Comparison of ENCODE assay signal across 9 cellular contexts in genomic region chr18:50298443-50299284, GRCh38. TPM values are rescaled to one million over a fixed set of nuclear protein-coding genes. Genes with fewer than 3 reads are reported as not detected.
A peak's percentile ranks its signal among the peaks of the same experiment; 100 is the strongest.
DNase-seq lines count a peak whose midpoint lies in the region; ATAC-seq, FAIRE-seq and TF ChIP-seq lines count a peak whose summit lies in the region.
"Had no signal": no experiment of that assay in that cellular context is flagged by ENCODE, and none has a peak within 500 bp of the region (broad histone marks: within the 10 kb centered on the region; RNA-seq: fewer than 3 reads in every experiment).

No MANE protein-coding gene starts in this region.

- H3K4me1 ChIP-seq in right lobe of liver (no peaks in the 10 kb centered on the region), HepG2 (ENCODE audit: insufficient read depth, low read length) (no peaks in the 10 kb centered on the region), vagina (peaks cover 9% of the 10 kb centered on the region), OCI-LY7 (ENCODE audit: insufficient read depth, low read length, poor library complexity, severe bottlenecking) (peaks cover 10% of the 10 kb centered on the region)

- intact Hi-C loops in right lobe of liver (cut with DNase I) (no loop called here), HepG2 (cut with micrococcal nuclease; ENCODE audit: unreplicated experiment) (no loop called here), vagina (cut with DNase I) (no loop called here), OCI-LY7 (cut with micrococcal nuclease; ENCODE audit: unreplicated experiment) (no loop called here)

- H3K9me3 ChIP-seq in right lobe of liver (no peaks in the 10 kb centered on the region), HepG2 (ENCODE audit: low read length) (no peaks in the 10 kb centered on the region), vagina (no peaks in the 10 kb centered on the region), OCI-LY7 (ENCODE audit: low read length) (no peaks in the 10 kb centered on the region)

- no peaks in the 10 kb centered on the region for H3K36me3 Mint-ChIP-seq in memory B cell

- FAIRE-seq in HepG2 (lab: Jason Lieb, UNC), result no peak

- H2AFZ ChIP-seq in HepG2 (ENCODE audit: low read length), result no peak overlapping the region
- H2AFZ ChIP-seq in OCI-LY7 (ENCODE audit: low read length), result no peak overlapping the region

- H3K4me3 Mint-ChIP-seq in memory B cell, result peak overlapping the region; percentile 82

- TF ChIP-seq EP300 in HepG2 (IDR thresholded peaks at IDR 0.05; ENCODE audit: low read depth in 2 of 2, low read length in 2 of 2) (no peak), HepG2 (CRISPR knock-in tag; IDR thresholded peaks at IDR 0.05; ENCODE audit: borderline replicate concordance) (no peak)

- H3K27me3 Mint-ChIP-seq in memory B cell, result peaks cover 3% of the 10 kb centered on the region

- H4K20me1 ChIP-seq in HepG2 (ENCODE audit: insufficient read depth, low read length) (no peaks in the 10 kb centered on the region), OCI-LY7 (ENCODE audit: insufficient read depth, low read length) (no peaks in the 10 kb centered on the region)

- H3K27me3 ChIP-seq in right lobe of liver (no peaks in the 10 kb centered on the region), HepG2 (ENCODE audit: control insufficient read depth in 1 of 2, insufficient read depth in 2 of 2, low read length in 2 of 2) (peaks cover 2 to 11% of the 10 kb centered on the region in 2 experiments; a peak in 3 of 5 replicates), brain microvascular endothelial cell (replicated peaks) (peaks cover 2% of the 10 kb centered on the region), vagina (peaks cover 8% of the 10 kb centered on the region)

- H3K9me2 ChIP-seq in OCI-LY7 (ENCODE audit: insufficient read depth, low read length), result no peaks in the 10 kb centered on the region

- POLR2A ChIA-PET in HepG2 (lab: Yijun Ruan, JAX) (no interaction called here), OCI-LY7 (lab: Charles Lee) (no interaction called here)

- TF ChIP-seq CTCF in right lobe of liver (IDR thresholded peaks at IDR 0.05) (no peak), HepG2 (CRISPR knock-in tag; IDR thresholded peaks at IDR 0.05) (no peak), brain microvascular endothelial cell (IDR thresholded peaks at IDR 0.05; ENCODE audit: low read depth, low read length, missing control alignments) (no peak), vagina (IDR thresholded peaks at IDR 0.05) (no peak), OCI-LY7 (conservative IDR thresholded peaks at IDR 0.05; ENCODE audit: low read length) (no peak)

- TF ChIP-seq POLR2A in right lobe of liver (IDR thresholded peaks at IDR 0.05) (no peak), HepG2 (IDR thresholded peaks at IDR 0.05; ENCODE audit: insufficient read depth in 1 of 2, low read depth in 2 of 2, low read length in 2 of 2) (no peak), vagina (IDR thresholded peaks at IDR 0.05) (no peak), erythroblast (IDR thresholded peaks at IDR 0.05; ENCODE audit: low read length) (no peak)

- 83% methylated on average over 6 of the region's 49 CpGs for WGBS in right lobe of liver (ENCODE audit: insufficient coverage, low coverage, low lambda C conversion rate, missing lambda C conversion rate)
- 65% methylated on average over 12 of the region's 49 CpGs for WGBS in HepG2 (ENCODE audit: low lambda C conversion rate)

- H3K9ac ChIP-seq in HepG2 (ENCODE audit: insufficient read depth, low read depth, low read length), result no peak overlapping the region

- in situ Hi-C loops in HepG2 (cut with HindIII; ENCODE audit: extremely low pct_ligation_motif_present, low pct_unique_long_range_greater_than_20kb), result no loop called here
- in situ Hi-C loops in brain microvascular endothelial cell (cut with HindIII; ENCODE audit: low pct_ligation_motif_present, low sequenced_read_pairs), result no loop called here

- H3K4me3 ChIP-seq in right lobe of liver (peak overlapping the region; percentile 31 to 49 (median 45)), HepG2 (replicated peaks in 1 of 3; ENCODE audit: insufficient read depth in 1 of 3, low read depth in 2 of 3, low read length in 3 of 3) (no peak overlapping the region), brain microvascular endothelial cell (ENCODE audit: low read depth, low read length) (peak overlapping the region; percentile 60), vagina (peak overlapping the region; percentile 41 to 47), OCI-LY7 (ENCODE audit: low read depth, low read length, poor library complexity, severe bottlenecking) (no peak overlapping the region)

- TF ChIP-seq RAD21 in HepG2 (CRISPR knock-in tag; IDR thresholded peaks at IDR 0.05), result no peak

- peaks cover 9% of the 10 kb centered on the region for H3K4me1 Mint-ChIP-seq in memory B cell

- no peak overlapping the region for H3K27ac Mint-ChIP-seq in memory B cell

- H3K4me2 ChIP-seq in HepG2 (ENCODE audit: low read depth, low read length) (no peak overlapping the region), OCI-LY7 (ENCODE audit: low read length) (no peak overlapping the region)

- CTCF ChIA-PET in HepG2 (lab: Yijun Ruan, JAX; ENCODE audit: low intra/inter-chr PET ratio, low total read pairs), result no interaction called here
- CTCF ChIA-PET in OCI-LY7 (lab: Charles Lee; ENCODE audit: unreplicated experiment), result no interaction called here

- no peak overlapping the region for H3K27ac ChIP-seq in right lobe of liver
- H3K27ac ChIP-seq in HepG2 (ENCODE audit: extremely low read length, insufficient read depth, low read length), result no peak overlapping the region
- no peak overlapping the region for H3K27ac ChIP-seq in brain microvascular endothelial cell
- no peak overlapping the region for H3K27ac ChIP-seq in vagina
- H3K27ac ChIP-seq in OCI-LY7 (ENCODE audit: low read depth, low read length, poor library complexity, severe bottlenecking), result no peak overlapping the region

- BruUV-seq in HepG2 (replicated peaks; lab: Mats Ljungman, UMichigan) (no TSS peak), OCI-LY7 (replicated peaks; lab: Mats Ljungman, UMichigan) (no TSS peak)

- ATAC-seq in right lobe of liver (peak in 2 of 4 donors; percentile 3 to 16), HepG2 (no peak), memory B cell (ENCODE audit: low read depth) (no peak)

- H3K79me2 ChIP-seq in HepG2 (ENCODE audit: insufficient read depth, low read length), result no peaks in the 10 kb centered on the region
- H3K79me2 ChIP-seq in OCI-LY7 (ENCODE audit: insufficient read depth, low read depth, low read length), result no peaks in the 10 kb centered on the region

- DNase-seq in right lobe of liver (peak in 1 of 3 donors; percentile 22), HepG2 (ENCODE audit: low spot score) (no peak), brain microvascular endothelial cell (no peak), memory B cell (ENCODE audit: low spot score in 2 of 2) (no peak), vagina (ENCODE audit: extremely low spot score in 2 of 2) (no peak), OCI-LY7 (ENCODE audit: low spot score) (no peak), erythroblast (lab: John Stamatoyannopoulos, UW) (no peak), RKO (ENCODE audit: low spot score) (no peak)
- DNase-seq: DND-41 had no signal

- H3K36me3 ChIP-seq in right lobe of liver, result no peaks in the 10 kb centered on the region
- H3K36me3 ChIP-seq in HepG2 (replicated peaks in 1 of 2; ENCODE audit: control insufficient read depth in 1 of 2, insufficient read depth in 2 of 2, low read length in 2 of 2), result no peaks in the 10 kb centered on the region
- H3K36me3 ChIP-seq in brain microvascular endothelial cell (replicated peaks), result no peaks in the 10 kb centered on the region
- no peaks in the 10 kb centered on the region for H3K36me3 ChIP-seq in vagina
- H3K36me3 ChIP-seq in OCI-LY7 (ENCODE audit: insufficient read depth, low read length), result no peaks in the 10 kb centered on the region

- H3K9me3 Mint-ChIP-seq in memory B cell, result peaks cover 2% of the 10 kb centered on the region

RNA-seq across cellular contexts. Expression of gene CXXC1, which starts 11.2 kb away (rescaled TPM):
- total RNA-seq in right lobe of liver (10 to 100 TPM; 16.4 to 34.9 (median 26.1) TPM), HepG2 (2016; rRNA removed; fragmentation: Illumina TruSeq; extraction: Trizol) (29.8 and 32.9 TPM in 2 replicates), vagina (78.6 TPM), OCI-LY7 (2022) (79.1 and 97.4 TPM in 2 replicates)
- 5.2 and 6.1 TPM in 2 replicates for total RNA-seq in HepG2 (2016; cell fraction: cytosol; rRNA removed; fragmentation: Illumina TruSeq; extraction: Trizol; ENCODE audit: low read depth)
- 27.2 and 40.8 TPM in 2 replicates for total RNA-seq in HepG2 (2016; cell fraction: insoluble cytoplasmic fraction; rRNA removed; fragmentation: Illumina TruSeq; extraction: Trizol)
- total RNA-seq in HepG2 (2016; cell fraction: membrane; rRNA removed; fragmentation: Illumina TruSeq; extraction: Trizol), result 16.4 and 17.8 TPM in 2 replicates
- 26.0 and 29.7 TPM in 2 replicates for total RNA-seq in HepG2 (2016; cell fraction: nucleus; rRNA removed; fragmentation: Illumina TruSeq; extraction: Trizol)
- 39.0 and 39.8 TPM in 2 replicates for polyA plus RNA-seq in HepG2 (2011; rRNA removed)
- 29.5 and 48.9 TPM in 2 replicates for polyA plus RNA-seq in HepG2 (2011; cell fraction: cytosol; rRNA removed)
- 324 and 455 TPM in 2 replicates for polyA plus RNA-seq in HepG2 (2011; cell fraction: nucleus; rRNA removed)
- 22.4 and 34.0 TPM in 2 replicates for polyA plus RNA-seq in HepG2 (2012)
- 4.1 and 5.9 TPM in 2 replicates for polyA plus RNA-seq in HepG2 (2016; cell fraction: cytosol; fragmentation: Illumina TruSeq; extraction: Trizol; ENCODE audit: low read depth)
- 25.7 and 37.2 TPM in 2 replicates for polyA plus RNA-seq in HepG2 (2016; cell fraction: insoluble cytoplasmic fraction; fragmentation: Illumina TruSeq; extraction: Trizol; ENCODE audit: low read depth)
- polyA plus RNA-seq in HepG2 (2016; cell fraction: membrane; fragmentation: Illumina TruSeq; extraction: Trizol; ENCODE audit: low read depth), result 14.3 and 15.5 TPM in 2 replicates
- 119 and 130 TPM in 2 replicates for polyA plus RNA-seq in HepG2 (2016; cell fraction: nucleus; fragmentation: Illumina TruSeq; extraction: Trizol; ENCODE audit: insufficient read depth, low read depth)
- polyA minus RNA-seq in HepG2 (2011; rRNA and poly(A)+ RNA removed; ENCODE audit: low replicate concordance), result 42.0 and 46.9 TPM in 2 replicates
- 8.7 and 10.1 TPM in 2 replicates for polyA minus RNA-seq in HepG2 (2011; cell fraction: cytosol; rRNA and poly(A)+ RNA removed)
- 27.0 and 29.1 TPM in 2 replicates for polyA minus RNA-seq in HepG2 (2011; cell fraction: nucleus; rRNA and poly(A)+ RNA removed)
- 54.4 and 61.7 TPM in 2 replicates for total RNA-seq in OCI-LY7 (2014; rRNA removed; shearing (Covaris generic))

RNA-seq across cellular contexts. Expression of gene MBD1, which starts 17.3 kb away (rescaled TPM):
- total RNA-seq in right lobe of liver (10 to 100 TPM; 29.7 to 32.4 (median 30.7) TPM), HepG2 (2016; rRNA removed; fragmentation: Illumina TruSeq; extraction: Trizol) (15.2 and 25.5 TPM in 2 replicates), vagina (85.7 TPM), OCI-LY7 (2022) (44.1 and 47.3 TPM in 2 replicates)
- 5.6 and 7.6 TPM in 2 replicates for total RNA-seq in HepG2 (2016; cell fraction: cytosol; rRNA removed; fragmentation: Illumina TruSeq; extraction: Trizol; ENCODE audit: low read depth)
- 13.1 and 25.2 TPM in 2 replicates for total RNA-seq in HepG2 (2016; cell fraction: insoluble cytoplasmic fraction; rRNA removed; fragmentation: Illumina TruSeq; extraction: Trizol)
- 13.7 and 14.8 TPM in 2 replicates for total RNA-seq in HepG2 (2016; cell fraction: membrane; rRNA removed; fragmentation: Illumina TruSeq; extraction: Trizol)
- 34.3 TPM in 2 replicates for total RNA-seq in HepG2 (2016; cell fraction: nucleus; rRNA removed; fragmentation: Illumina TruSeq; extraction: Trizol)
- 28.6 and 31.3 TPM in 2 replicates for polyA plus RNA-seq in HepG2 (2011; rRNA removed)
- polyA plus RNA-seq in HepG2 (2011; cell fraction: cytosol; rRNA removed), result 16.1 and 23.4 TPM in 2 replicates
- 145 and 153 TPM in 2 replicates for polyA plus RNA-seq in HepG2 (2011; cell fraction: nucleus; rRNA removed)
- 15.5 and 18.8 TPM in 2 replicates for polyA plus RNA-seq in HepG2 (2012)
- polyA plus RNA-seq in HepG2 (2016; cell fraction: cytosol; fragmentation: Illumina TruSeq; extraction: Trizol; ENCODE audit: low read depth), result 4.3 and 4.6 TPM in 2 replicates
- polyA plus RNA-seq in HepG2 (2016; cell fraction: insoluble cytoplasmic fraction; fragmentation: Illumina TruSeq; extraction: Trizol; ENCODE audit: low read depth), result 15.4 and 19.3 TPM in 2 replicates
- polyA plus RNA-seq in HepG2 (2016; cell fraction: membrane; fragmentation: Illumina TruSeq; extraction: Trizol; ENCODE audit: low read depth), result 8.7 and 8.9 TPM in 2 replicates
- polyA plus RNA-seq in HepG2 (2016; cell fraction: nucleus; fragmentation: Illumina TruSeq; extraction: Trizol; ENCODE audit: insufficient read depth, low read depth), result 54.5 and 56.4 TPM in 2 replicates
- polyA minus RNA-seq in HepG2 (2011; rRNA and poly(A)+ RNA removed; ENCODE audit: low replicate concordance), result 45.6 and 63.7 TPM in 2 replicates
- 12.0 and 13.2 TPM in 2 replicates for polyA minus RNA-seq in HepG2 (2011; cell fraction: cytosol; rRNA and poly(A)+ RNA removed)
- 56.3 and 64.5 TPM in 2 replicates for polyA minus RNA-seq in HepG2 (2011; cell fraction: nucleus; rRNA and poly(A)+ RNA removed)
- total RNA-seq in OCI-LY7 (2014; rRNA removed; shearing (Covaris generic)), result 39.8 and 42.2 TPM in 2 replicates

RNA-seq across cellular contexts. Expression of gene CFAP53, which starts 32.4 kb away (rescaled TPM):
- total RNA-seq in right lobe of liver, result under 1 TPM in 3 of 6 experiments, not detected in 3; 0.13 to 0.17 (median 0.14) TPM
- 0.07 TPM in 1 of 2 replicates, not detected in the other for total RNA-seq in HepG2 (2016; rRNA removed; fragmentation: Illumina TruSeq; extraction: Trizol)
- total RNA-seq in HepG2 (2016; cell fraction: cytosol; rRNA removed; fragmentation: Illumina TruSeq; extraction: Trizol; ENCODE audit: low read depth), result 0.09 TPM in 1 of 2 replicates, not detected in the other
- total RNA-seq in HepG2 (2016; cell fraction: insoluble cytoplasmic fraction; rRNA removed; fragmentation: Illumina TruSeq; extraction: Trizol), result 0.09 and 0.13 TPM in 2 replicates
- not detected in 2 replicates for total RNA-seq in HepG2 (2016; cell fraction: membrane; rRNA removed; fragmentation: Illumina TruSeq; extraction: Trizol)
- total RNA-seq in HepG2 (2016; cell fraction: nucleus; rRNA removed; fragmentation: Illumina TruSeq; extraction: Trizol), result 0.28 TPM in 1 of 2 replicates, not detected in the other
- 0.05 TPM in 2 replicates for polyA plus RNA-seq in HepG2 (2011; rRNA removed)
- 0.03 and 0.04 TPM in 2 replicates for polyA plus RNA-seq in HepG2 (2011; cell fraction: cytosol; rRNA removed)
- 0.07 TPM in 1 of 2 replicates, not detected in the other for polyA plus RNA-seq in HepG2 (2011; cell fraction: nucleus; rRNA removed)
- polyA plus RNA-seq in HepG2 (2012), result 0.07 and 0.11 TPM in 2 replicates
- 0.09 and 0.11 TPM in 2 replicates for polyA plus RNA-seq in HepG2 (2016; cell fraction: cytosol; fragmentation: Illumina TruSeq; extraction: Trizol; ENCODE audit: low read depth)
- not detected in 2 replicates for polyA plus RNA-seq in HepG2 (2016; cell fraction: insoluble cytoplasmic fraction; fragmentation: Illumina TruSeq; extraction: Trizol; ENCODE audit: low read depth)
- not detected in 2 replicates for polyA plus RNA-seq in HepG2 (2016; cell fraction: membrane; fragmentation: Illumina TruSeq; extraction: Trizol; ENCODE audit: low read depth)
- not detected in 2 replicates for polyA plus RNA-seq in HepG2 (2016; cell fraction: nucleus; fragmentation: Illumina TruSeq; extraction: Trizol; ENCODE audit: insufficient read depth, low read depth)
- polyA minus RNA-seq in HepG2 (2011; rRNA and poly(A)+ RNA removed; ENCODE audit: low replicate concordance), result 0.12 TPM in 1 of 2 replicates, not detected in the other
- polyA minus RNA-seq in HepG2 (2011; cell fraction: cytosol; rRNA and poly(A)+ RNA removed), result not detected in 2 replicates
- polyA minus RNA-seq in HepG2 (2011; cell fraction: nucleus; rRNA and poly(A)+ RNA removed), result 0.52 TPM in 1 of 2 replicates, not detected in the other
- not detected for total RNA-seq in vagina
- total RNA-seq in OCI-LY7 (2014; rRNA removed; shearing (Covaris generic)), result 0.57 TPM in 1 of 2 replicates, not detected in the other
- total RNA-seq in OCI-LY7 (2022), result 0.52 and 0.86 TPM in 2 replicates

Comparison
In these comparisons a context has a peak if more than half of its experiments do, and no peak if none do; other contexts are left out.
1. H3K4me3 ChIP-seq: peak in right lobe of liver (3 of 3), brain microvascular endothelial cell (single experiment) and vagina (2 of 2); none in HepG2 (0 of 3) and OCI-LY7 (single experiment).